ENCODE assay signal across 18 cellular contexts in the genomic region with DNA sequence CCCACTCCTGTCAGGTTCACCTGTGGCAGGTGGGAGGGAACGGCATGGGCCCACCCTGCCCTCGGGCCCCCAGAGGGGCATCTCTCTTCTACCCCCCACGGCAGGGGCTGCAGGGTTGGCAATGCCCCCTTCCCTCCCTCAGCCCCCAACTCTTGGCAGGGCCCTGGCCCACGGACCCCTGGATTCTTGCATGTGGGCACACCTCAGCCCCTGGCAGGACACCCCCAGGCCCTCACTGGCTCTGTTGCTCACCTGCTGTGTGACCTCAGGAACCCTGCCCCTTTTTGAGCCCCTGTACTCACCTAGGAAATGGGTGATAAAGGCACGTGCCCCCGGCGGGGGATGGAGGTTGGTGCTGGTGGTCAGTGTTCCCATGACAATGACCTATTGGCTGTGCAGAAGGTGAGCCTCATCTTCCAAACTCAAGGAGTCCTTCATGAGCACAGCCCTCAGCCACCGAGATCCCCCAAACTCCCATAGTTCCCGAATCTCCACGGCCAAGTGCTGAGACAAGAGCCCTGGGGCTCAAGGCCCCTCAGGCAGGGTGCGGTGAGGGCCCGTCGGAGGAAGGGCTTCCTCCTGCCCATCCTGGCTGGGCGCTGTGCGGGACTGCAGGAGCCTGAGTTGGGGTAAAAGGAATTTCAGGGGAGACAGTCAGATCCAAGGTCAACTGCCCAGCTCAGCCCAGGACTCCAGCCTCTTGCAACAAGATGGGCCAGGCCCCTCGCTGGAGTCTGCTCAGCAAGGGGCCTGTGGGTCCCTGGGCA.
DNase-seq lines count a peak whose midpoint lies in the region; ATAC-seq and TF ChIP-seq lines count a peak whose summit lies in the region.
"Had no signal": no experiment of that assay in that cellular context is flagged by ENCODE, and none has a peak within 500 bp of the region (broad histone marks: within the 10 kb centered on the region; RNA-seq: fewer than 3 reads in every experiment).

No MANE protein-coding gene starts in this region.

- H3K36me3 ChIP-seq in left ventricle myocardium inferior (no peaks in the 10 kb centered on the region), HEK293 (ENCODE audit: control insufficient read depth in 2 of 2, insufficient read depth in 1 of 2, low read length in 2 of 2) (no peaks in the 10 kb centered on the region)
- H3K36me3 ChIP-seq: BLaER1 treated with 17β-estradiol and CSF1 and Interleukin-3, amounts not matched to agents 10 nM and 100 nM; HAP-1 had no signal

- ATAC-seq in HG03280 (IDR thresholded peaks at IDR 0.05; ENCODE audit: unreplicated experiment) = no peak
- ATAC-seq: CD8-positive, alpha-beta T cell; GM12878 had no signal

- TF ChIP-seq CTCF in left ventricle myocardium inferior (IDR thresholded peaks at IDR 0.05; ENCODE audit: borderline replicate concordance) = no peak
- TF ChIP-seq CTCF in HEK293 (tag by site-specific recombination; IDR thresholded peaks at IDR 0.05) = no peak

- H3K4me3 ChIP-seq in left ventricle myocardium inferior (no peak overlapping the region), HEK293 (ENCODE audit: low read depth, low read length) (no peak overlapping the region)
- H3K4me3 ChIP-seq: BLaER1 treated with 17β-estradiol and CSF1 and Interleukin-3, amounts not matched to agents 10 nM and 100 nM; GM12878; HAP-1 had no signal

- H3K4me1 ChIP-seq in left ventricle myocardium inferior = peaks cover 5% of the 10 kb centered on the region
- no peaks in the 10 kb centered on the region for H3K4me1 ChIP-seq in HEK293 (ENCODE audit: control insufficient read depth, insufficient read depth, low read length)
- H3K4me1 ChIP-seq: HAP-1 had no signal

- peak; percentile 55 for DNase-seq in cardiac septum (ENCODE audit: low spot score)
- DNase-seq in left ventricle myocardium inferior = no peak
- DNase-seq in mesenteric fat pad (ENCODE audit: low spot score) = peak; percentile 79
- peak; percentile 54 for DNase-seq in posterior vena cava (ENCODE audit: low spot score)
- no peak for DNase-seq in NK-92 (lab: John Stamatoyannopoulos, UW; ENCODE audit: unreplicated experiment)
- DNase-seq in Kasumi-1 (lab: John Stamatoyannopoulos, UW) = no peak
- DNase-seq: CD8-positive, alpha-beta T cell; COR-L47; DMS 273 treated with DMSO at 0.1 percent for 48 hours; DMS53; DND-41; EL; IMR-90 had no signal

- no peaks in the 10 kb centered on the region for H3K9me3 ChIP-seq in left ventricle myocardium inferior (replicated peaks)
- no peaks in the 10 kb centered on the region for H3K9me3 ChIP-seq in HEK293 (ENCODE audit: control insufficient read depth, insufficient read depth, low read depth, low read length)
- H3K9me3 ChIP-seq: BLaER1 treated with 17β-estradiol and CSF1 and Interleukin-3, amounts not matched to agents 10 nM and 100 nM; HAP-1 had no signal

- intact Hi-C loops in cardiac septum (cut with DNase I) = no loop called here
- intact Hi-C loops in left ventricle myocardium inferior (cut with micrococcal nuclease) = no loop called here
- intact Hi-C loops in posterior vena cava (cut with DNase I) = loop anchor here (10.0 kb wide), 1 partner anchor 207 kb away; no protein-coding TSS in a partner anchor

- H3K27ac ChIP-seq in left ventricle myocardium inferior (replicated peaks) (no peak overlapping the region), HEK293 (ENCODE audit: extremely low read depth, low read depth, low read length) (no peak overlapping the region)
- H3K27ac ChIP-seq: BLaER1 treated with 17β-estradiol and CSF1 and Interleukin-3, amounts not matched to agents 10 nM and 100 nM had no signal

- POLR2A ChIA-PET in HEK293 (lab: Yijun Ruan, JAX) = no interaction called here

- H3K27me3 ChIP-seq in left ventricle myocardium inferior (ENCODE audit: low read depth) = peaks cover 52% of the 10 kb centered on the region
- H3K27me3 ChIP-seq: BLaER1 treated with 17β-estradiol and CSF1 and Interleukin-3, amounts not matched to agents 10 nM and 100 nM had no signal

- CTCF ChIA-PET in HEK293 (lab: Yijun Ruan, JAX) = no interaction called here

TF ChIP-seq in HEK293, 187 proteins besides CTCF, POLR2A, EP300 and RAD21:
- TF ChIP-seq ZIC2 (tag by site-specific recombination; IDR thresholded peaks at IDR 0.05) = peak; percentile 11; the same call in 1 of the 2 replicates
- TF ChIP-seq ZNF211 (tag by site-specific recombination; IDR thresholded peaks at IDR 0.05; ENCODE audit: low read depth) = no peak
TF ChIP-seq in HEK293: peak in this region for 1.

Comparison
In these comparisons a context has a peak if more than half of its experiments do, and no peak if none do; other contexts are left out.
1. DNase-seq: peak in cardiac septum (single experiment), mesenteric fat pad (single experiment) and posterior vena cava (single experiment); none in left ventricle myocardium inferior (single experiment), NK-92 (single experiment) and Kasumi-1 (0 of 2).
2. intact Hi-C loops: an anchor here in posterior vena cava (10.0 kb wide); none called in cardiac septum and left ventricle myocardium inferior.